11 cellular contexts compared by ENCODE assay signal in genomic region chr11:76206077-76206326, GRCh38. TPM values are rescaled to one million over a fixed set of nuclear protein-coding genes. Genes with fewer than 3 reads are reported as not detected.
A peak's percentile ranks its signal among the peaks of the same experiment; 100 is the strongest.
DNase-seq lines count a peak whose midpoint lies in the region; ATAC-seq and TF ChIP-seq lines count a peak whose summit lies in the region.
"Had no signal": no experiment of that assay in that cellular context is flagged by ENCODE, and none has a peak within 500 bp of the region (broad histone marks: within the 10 kb centered on the region; RNA-seq: fewer than 3 reads in every experiment).

No MANE protein-coding gene starts in this region.

- H2AFZ ChIP-seq in osteoblast (ENCODE audit: low read length): no peak overlapping the region

- TF ChIP-seq POLR2A in GM18505 (IDR thresholded peaks at IDR 0.05; ENCODE audit: borderline replicate concordance, extremely low read depth, insufficient read depth, insufficient read length): no peak

- H4K20me1 ChIP-seq in BLaER1 treated with 17β-estradiol and CSF1 and Interleukin-3, amounts not matched to agents 10 nM and 100 nM: peaks cover 0 to 87% (median 52%) of the 10 kb centered on the region in 11 experiments; a peak in 16 of 22 replicates
- H4K20me1 ChIP-seq in osteoblast (ENCODE audit: insufficient read depth, low read length): peaks cover 2% of the 10 kb centered on the region

- peaks cover 12% of the 10 kb centered on the region for H3K4me1 Mint-ChIP-seq in endothelial cell (ENCODE audit: unreplicated experiment)

- H3K4me1 ChIP-seq in BLaER1 treated with 17β-estradiol and CSF1 and Interleukin-3, amounts not matched to agents 10 nM and 100 nM: peaks cover 40 to 63% (median 54%) of the 10 kb centered on the region in 10 experiments
- peaks cover 2% of the 10 kb centered on the region for H3K4me1 ChIP-seq in RWPE2 (ENCODE audit: insufficient read depth, poor library complexity, severe bottlenecking)
- H3K4me1 ChIP-seq in osteoblast (ENCODE audit: insufficient read depth, low read length): peaks cover 22% of the 10 kb centered on the region

- H3K27ac Mint-ChIP-seq in endothelial cell (ENCODE audit: unreplicated experiment): no peak overlapping the region
- H3K27ac Mint-ChIP-seq: activated CD4-positive, alpha-beta T cell treated with anti-CD3 and anti-CD28 coated beads, Interleukin-2, amount 10 ng/mL, durations not matched to agents 7 days and 5 days had no signal

- no peaks in the 10 kb centered on the region for H3K36me3 ChIP-seq in BLaER1 treated with 17β-estradiol and CSF1 and Interleukin-3, amounts not matched to agents 10 nM and 100 nM
- H3K36me3 ChIP-seq in RWPE2 (ENCODE audit: low read depth): no peaks in the 10 kb centered on the region
- H3K36me3 ChIP-seq in osteoblast (ENCODE audit: insufficient read depth, low read length): no peaks in the 10 kb centered on the region

- no peaks in the 10 kb centered on the region for H3K36me3 Mint-ChIP-seq in endothelial cell (ENCODE audit: low read depth, unreplicated experiment)

- TF ChIP-seq CTCF in RWPE2 (IDR thresholded peaks at IDR 0.05; ENCODE audit: poor library complexity, severe bottlenecking) (no peak), endothelial cell (IDR thresholded peaks at IDR 0.05; ENCODE audit: unreplicated experiment) (no peak), osteoblast (IDR thresholded peaks at IDR 0.05; ENCODE audit: extremely low read depth, low read depth, low read length) (no peak)

- DNase-seq in RWPE2 (ENCODE audit: low spot score) (no peak), endothelial cell (ENCODE audit: low spot score) (no peak), osteoblast (ENCODE audit: insufficient read length, low spot score, missing footprints) (no peak), NCI-H510A (lab: John Stamatoyannopoulos, UW) (no peak)
- DNase-seq: activated CD4-positive, alpha-beta T cell treated with anti-CD3 and anti-CD28 coated beads, Interleukin-2, amount 10 ng/mL, durations not matched to agents 7 days and 5 days; GF-D8; NCI-H1417 treated with DMSO at 0.1 percent for 48 hours had no signal

- H3K79me2 ChIP-seq in osteoblast (ENCODE audit: insufficient read depth, low read length): no peaks in the 10 kb centered on the region

- H3K27me3 Mint-ChIP-seq in endothelial cell (ENCODE audit: unreplicated experiment): peaks cover 9% of the 10 kb centered on the region

- H3K9ac ChIP-seq in BLaER1 treated with 17β-estradiol and CSF1 and Interleukin-3, amounts not matched to agents 10 nM and 100 nM: peak overlapping the region in 4 of 11 experiments; percentile 41 to 59 (median 56); a peak in 3 of 22 replicates

- H3K4me2 ChIP-seq in BLaER1 treated with 17β-estradiol and CSF1 and Interleukin-3, amounts not matched to agents 10 nM and 100 nM: peak overlapping the region; percentile 91 to 100 (median 99)
- peak overlapping the region; percentile 87 for H3K4me2 ChIP-seq in osteoblast (ENCODE audit: insufficient read depth, low read length)

- H3K9me3 ChIP-seq in BLaER1 treated with 17β-estradiol and CSF1 and Interleukin-3, amounts not matched to agents 10 nM and 100 nM (replicated peaks in 1 of 11): no peaks in the 10 kb centered on the region; a peak in 1 of 22 replicates
- H3K9me3 ChIP-seq in RWPE2 (ENCODE audit: severe bottlenecking) (no peaks in the 10 kb centered on the region), osteoblast (ENCODE audit: low read depth, low read length) (no peaks in the 10 kb centered on the region)

- H3K4me3 ChIP-seq in BLaER1 treated with 17β-estradiol and CSF1 and Interleukin-3, amounts not matched to agents 10 nM and 100 nM: peak overlapping the region; percentile 47 to 71 (median 61)
- H3K4me3 ChIP-seq in RWPE2 (ENCODE audit: severe bottlenecking) (peak overlapping the region; percentile 35), osteoblast (ENCODE audit: insufficient read depth, low read length) (no peak overlapping the region)

- no peak overlapping the region for H3K27ac ChIP-seq in BLaER1 treated with 17β-estradiol and CSF1 and Interleukin-3, amounts not matched to agents 10 nM and 100 nM
- H3K27ac ChIP-seq in RWPE2 (ENCODE audit: poor library complexity, severe bottlenecking): no peak overlapping the region
- no peak overlapping the region for H3K27ac ChIP-seq in osteoblast (ENCODE audit: low read depth, low read length)

- H3K4me3 Mint-ChIP-seq in endothelial cell (ENCODE audit: unreplicated experiment): peak overlapping the region; percentile 78

- peaks cover 73 to 81% (median 79%) of the 10 kb centered on the region in 11 experiments for H3K27me3 ChIP-seq in BLaER1 treated with 17β-estradiol and CSF1 and Interleukin-3, amounts not matched to agents 10 nM and 100 nM
- peaks cover 52% of the 10 kb centered on the region for H3K27me3 ChIP-seq in RWPE2 (ENCODE audit: insufficient read depth, poor library complexity, severe bottlenecking)
- peaks cover 58% of the 10 kb centered on the region for H3K27me3 ChIP-seq in osteoblast (ENCODE audit: insufficient read depth, low read length)

- H3K9me3 Mint-ChIP-seq in endothelial cell (ENCODE audit: unreplicated experiment): no peaks in the 10 kb centered on the region
- H3K9me3 Mint-ChIP-seq: activated CD4-positive, alpha-beta T cell treated with anti-CD3 and anti-CD28 coated beads, Interleukin-2, amount 10 ng/mL, durations not matched to agents 7 days and 5 days had no signal

- ATAC-seq in RWPE2 (ENCODE audit: low read depth) (no peak), HG02759 (IDR thresholded peaks at IDR 0.05; ENCODE audit: unreplicated experiment) (no peak), GM19467 (IDR thresholded peaks at IDR 0.05; ENCODE audit: unreplicated experiment) (no peak), GM18505 (IDR thresholded peaks at IDR 0.05; ENCODE audit: unreplicated experiment) (no peak)

RNA-seq across cellular contexts. Expression of gene WNT11, which starts 0.3 kb away (rescaled TPM):
- 3.6 TPM for total RNA-seq in endothelial cell (ENCODE audit: unreplicated experiment)
- total RNA-seq in osteoblast: under 0.01 and 0.36 TPM in 2 replicates
- total RNA-seq: activated CD4-positive, alpha-beta T cell treated with anti-CD3 and anti-CD28 coated beads, Interleukin-2, amount 10 ng/mL, durations not matched to agents 7 days and 5 days had no signal
